Comparison of ENCODE assay signal across 8 cellular contexts in the genomic region with DNA sequence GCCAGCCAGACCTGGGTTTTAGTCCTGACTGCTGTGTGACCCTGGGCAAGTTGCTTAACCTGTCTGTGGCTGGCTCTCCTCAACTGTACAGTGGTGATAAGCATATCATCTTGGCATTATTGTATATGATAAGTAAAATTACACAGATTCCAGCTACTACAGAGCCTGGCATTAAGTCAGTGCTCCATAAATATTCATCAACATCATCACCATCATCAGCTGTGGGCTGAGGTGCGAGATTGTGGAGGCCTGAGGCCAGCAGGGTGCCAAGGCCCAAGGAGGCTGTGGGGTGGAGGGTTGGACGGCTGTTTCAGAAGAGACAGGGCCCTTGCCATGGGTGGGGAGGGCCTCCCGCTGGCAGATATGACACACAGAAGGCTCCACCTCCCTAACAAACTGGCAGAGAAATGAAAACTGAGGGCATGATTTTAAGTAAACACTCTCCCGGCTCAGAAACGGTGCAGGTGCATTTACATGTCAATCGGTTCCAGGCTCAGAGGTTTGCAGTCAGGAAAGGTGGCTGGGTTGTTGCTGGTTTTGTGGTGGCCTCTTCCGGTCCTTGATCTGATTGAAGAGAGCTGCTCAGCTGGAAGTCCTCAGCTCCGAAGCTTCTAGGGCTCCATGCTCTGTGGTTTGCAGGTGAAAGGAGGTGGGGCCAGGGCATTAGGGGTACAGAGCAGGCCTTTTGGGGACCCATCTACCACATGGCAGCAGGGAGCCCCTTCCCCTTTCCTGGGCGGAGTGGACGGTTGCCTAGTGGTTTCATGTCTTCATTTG. TPM values are rescaled to one million over a fixed set of nuclear protein-coding genes. Genes with fewer than 3 reads are reported as not detected.
DNase-seq lines count a peak whose midpoint lies in the region; ATAC-seq and TF ChIP-seq lines count a peak whose summit lies in the region.

No MANE protein-coding gene starts in this region.

- H3K4me3 ChIP-seq in MG63, result no peak overlapping the region

- no peaks in the 10 kb centered on the region for H3K9me3 ChIP-seq in MG63

- intact Hi-C loops in activated CD8-positive, alpha-beta T cell treated with anti-CD3 and anti-CD28 coated beads for 36 hours (cut with micrococcal nuclease), result no loop called here
- intact Hi-C loops in Calu3 (cut with micrococcal nuclease; ENCODE audit: unreplicated experiment), result no loop called here

- no peaks in the 10 kb centered on the region for H3K36me3 Mint-ChIP-seq in activated CD8-positive, alpha-beta T cell treated with anti-CD3 and anti-CD28 coated beads for 36 hours (ENCODE audit: low read depth)
- H3K36me3 Mint-ChIP-seq in memory B cell, result no peaks in the 10 kb centered on the region
- peaks cover 7% of the 10 kb centered on the region for H3K36me3 Mint-ChIP-seq in Calu3 (ENCODE audit: insufficient read depth, unreplicated experiment)

- no TSS peak for BruUV-seq in Calu3 (replicated peaks; lab: Mats Ljungman, UMichigan)

- peaks cover 52% of the 10 kb centered on the region for H3K4me1 Mint-ChIP-seq in activated CD8-positive, alpha-beta T cell treated with anti-CD3 and anti-CD28 coated beads for 36 hours (ENCODE audit: low read depth)
- H3K4me1 Mint-ChIP-seq in memory B cell (peaks cover 13% of the 10 kb centered on the region), Calu3 (ENCODE audit: low read depth, unreplicated experiment) (peaks cover 17% of the 10 kb centered on the region)

- H3K27me3 Mint-ChIP-seq in activated CD8-positive, alpha-beta T cell treated with anti-CD3 and anti-CD28 coated beads for 36 hours, result no peaks in the 10 kb centered on the region
- H3K27me3 Mint-ChIP-seq in memory B cell (peaks cover 6% of the 10 kb centered on the region), Calu3 (ENCODE audit: unreplicated experiment) (peaks cover 7% of the 10 kb centered on the region)

- POLR2A ChIA-PET in activated CD8-positive, alpha-beta T cell treated with anti-CD3 and anti-CD28 coated beads for 36 hours (lab: Charles Lee), result interaction anchor here (1.0 to 2.4 kb wide), 4 partner anchors 11 to 124 kb away, joined by 3 to 12 read pairs (median 3); a partner anchor contains a TSS

- CTCF ChIA-PET in activated CD8-positive, alpha-beta T cell treated with anti-CD3 and anti-CD28 coated beads for 36 hours (lab: Charles Lee), result interaction anchor here (1.0 to 1.8 kb wide), 5 partner anchors 10 to 120 kb away, joined by 3 to 10 read pairs (median 3); a partner anchor contains a TSS
- CTCF ChIA-PET in Calu3 (lab: Charles Lee), result interaction anchor here (1.2 kb wide), 1 partner anchor 20 kb away, joined by 3 read pairs; no protein-coding TSS in a partner anchor

- TF ChIP-seq CTCF in activated CD8-positive, alpha-beta T cell treated with anti-CD3 and anti-CD28 coated beads for 36 hours (IDR thresholded peaks at IDR 0.05), result no peak
- TF ChIP-seq CTCF in omental fat pad (IDR thresholded peaks at IDR 0.05), result no peak
- no peak for TF ChIP-seq CTCF in Calu3 (IDR thresholded peaks at IDR 0.05; ENCODE audit: unreplicated experiment)

- peak overlapping the region; percentile 67 for H3K27ac Mint-ChIP-seq in activated CD8-positive, alpha-beta T cell treated with anti-CD3 and anti-CD28 coated beads for 36 hours
- H3K27ac Mint-ChIP-seq in memory B cell (no peak overlapping the region), Calu3 (ENCODE audit: unreplicated experiment) (no peak overlapping the region)

- H3K27me3 ChIP-seq in MG63, result no peaks in the 10 kb centered on the region

- no peaks in the 10 kb centered on the region for H3K36me3 ChIP-seq in MG63

- peak; percentile 78 for DNase-seq in MG63
- DNase-seq in activated CD8-positive, alpha-beta T cell treated with anti-CD3 and anti-CD28 coated beads for 36 hours, result peak; percentile 71
- no peak for DNase-seq in memory B cell (ENCODE audit: low spot score in 2 of 2)
- no peak for DNase-seq in omental fat pad (ENCODE audit: low spot score)
- no peak for DNase-seq in Calu3
- DNase-seq in glomerular visceral epithelial cell (ENCODE audit: extremely low spot score), result no peak
- DNase-seq in NOMO-1 (lab: John Stamatoyannopoulos, UW; ENCODE audit: unreplicated experiment in 2 of 2), result no peak

- ATAC-seq in GM19395 (IDR thresholded peaks at IDR 0.05; ENCODE audit: unreplicated experiment) (peak; percentile 60), memory B cell (ENCODE audit: low read depth) (peak; percentile 53), omental fat pad (ENCODE audit: low FRiP score) (no peak)
- peak; percentile 40 for ATAC-seq in activated CD8-positive, alpha-beta T cell treated with anti-CD3 and anti-CD28 coated beads for 36 hours

- peak overlapping the region; percentile 23 for H3K4me3 Mint-ChIP-seq in activated CD8-positive, alpha-beta T cell treated with anti-CD3 and anti-CD28 coated beads for 36 hours
- H3K4me3 Mint-ChIP-seq in memory B cell (no peak overlapping the region), Calu3 (ENCODE audit: low read depth, unreplicated experiment) (no peak overlapping the region)

- H3K9me3 Mint-ChIP-seq in activated CD8-positive, alpha-beta T cell treated with anti-CD3 and anti-CD28 coated beads for 36 hours, result no peaks in the 10 kb centered on the region
- H3K9me3 Mint-ChIP-seq in memory B cell (no peaks in the 10 kb centered on the region), Calu3 (ENCODE audit: low read depth, unreplicated experiment) (no peaks in the 10 kb centered on the region)

RNA-seq across cellular contexts. Expression of a gene that starts 10.2 kb away (rescaled TPM):
- total RNA-seq in MG63 (2014; rRNA removed; shearing (Covaris generic); ENCODE audit: low replicate concordance), result not detected in 2 replicates
- under 1 TPM; 0.16 to 0.90 TPM for total RNA-seq in activated CD8-positive, alpha-beta T cell treated with anti-CD3 and anti-CD28 coated beads for 36 hours
- total RNA-seq in omental fat pad (1 to 10 TPM in 1 of 4 donors, not detected in 3; 1.0 TPM), Calu3 (2022) (not detected in 2 replicates)

RNA-seq across cellular contexts. Expression of a gene that starts 19.9 kb away (rescaled TPM):
- total RNA-seq in MG63 (2014; rRNA removed; shearing (Covaris generic); ENCODE audit: low replicate concordance), result not detected in 2 replicates
- under 1 TPM; 0.25 TPM for total RNA-seq in activated CD8-positive, alpha-beta T cell treated with anti-CD3 and anti-CD28 coated beads for 36 hours
- total RNA-seq in omental fat pad, result 10 to 100 TPM; 17.2 to 41.5 (median 22.1) TPM
- total RNA-seq in Calu3 (2022), result not detected in 2 replicates

Comparison
In these comparisons a context has a peak if more than half of its experiments do, and no peak if none do; other contexts are left out.
1. DNase-seq: peak in MG63 (single experiment) and activated CD8-positive, alpha-beta T cell treated with anti-CD3 and anti-CD28 coated beads for 36 hours (single experiment); none in memory B cell (0 of 2), omental fat pad (single experiment), Calu3 (single experiment), glomerular visceral epithelial cell (single experiment) and NOMO-1 (0 of 2).
2. RNA of a gene that starts 19.9 kb away (total RNA-seq): 17.2 to 41.5 TPM in omental fat pad; 0.25 TPM in activated CD8-positive, alpha-beta T cell treated with anti-CD3 and anti-CD28 coated beads for 36 hours, not detected in MG63 and not detected in Calu3; every median in the first group is over 10 times any median in the second.